In genomic region chr6:92791403-92791802, GRCh38 we compare ENCODE assay signal across 25 cellular contexts.
"Had no signal": no experiment of that assay in that cellular context is flagged by ENCODE, and none has a peak within 500 bp of the region (broad histone marks: within the 10 kb centered on the region; RNA-seq: fewer than 3 reads in every experiment).

No MANE protein-coding gene starts in this region.

- H3K4me3 ChIP-seq: colonic mucosa, coronary artery, dorsolateral prefrontal cortex, esophagus muscularis mucosa, esophagus squamous epithelium, gastrocnemius medialis, gastroesophageal sphincter, heart left ventricle, heart right ventricle had no signal

- H3K9me3 ChIP-seq: colonic mucosa, esophagus muscularis mucosa, esophagus squamous epithelium, gastrocnemius medialis, gastroesophageal sphincter had no signal

- FAIRE-seq: endothelial cell of umbilical vein had no signal

- H3K36me3 ChIP-seq: colonic mucosa, esophagus muscularis mucosa, esophagus squamous epithelium, gastrocnemius medialis, gastroesophageal sphincter, heart left ventricle, heart right ventricle had no signal

- H3K4me1 ChIP-seq: colonic mucosa, esophagus muscularis mucosa, esophagus squamous epithelium, foreskin keratinocyte, gastrocnemius medialis, gastroesophageal sphincter, heart left ventricle, heart right ventricle had no signal

- H3K27me3 ChIP-seq: colonic mucosa, dorsolateral prefrontal cortex, esophagus muscularis mucosa, esophagus squamous epithelium, foreskin keratinocyte, gastrocnemius medialis, gastroesophageal sphincter, heart left ventricle, heart right ventricle had no signal

- ATAC-seq: effector memory CD8-positive, alpha-beta T cell; esophagus mucosa; foreskin keratinocyte; gastrocnemius medialis; gastroesophageal sphincter; heart left ventricle; heart right ventricle had no signal

- H3K27ac ChIP-seq: colonic mucosa, coronary artery, dorsolateral prefrontal cortex, epithelial cell of prostate, esophagus muscularis mucosa, esophagus squamous epithelium, foreskin keratinocyte, gastrocnemius medialis, gastroesophageal sphincter, heart left ventricle, heart right ventricle had no signal

- DNase-seq: colonic mucosa; cortex of kidney; dermis blood vessel endothelial cell; dorsolateral prefrontal cortex; effector CD4-positive, alpha-beta T cell; effector CD8-positive, alpha-beta T cell; effector memory CD4-positive, alpha-beta T cell; effector memory CD8-positive, alpha-beta T cell; endodermal cell; erythroblast; esophagus squamous epithelium; foreskin fibroblast; foreskin keratinocyte; foreskin melanocyte; gastrocnemius medialis; glutamatergic neuron; head of caudate nucleus; heart left ventricle; heart right ventricle had no signal
